In genomic region chr19:18798384-18799352, GRCh38 we compare ENCODE assay signal across 1 cellular context.
TF ChIP-seq lines count a peak whose summit lies in the region.

No MANE protein-coding gene starts in this region.

TF ChIP-seq in HepG2, 621 proteins besides CTCF, POLR2A, EP300 and RAD21 (continued from another document and continues in another):
- TF ChIP-seq NFYB (CRISPR knock-in tag; IDR thresholded peaks at IDR 0.05): no peak
- TF ChIP-seq AGO1 (IDR thresholded peaks at IDR 0.05; ENCODE audit: low read depth, low read length, poor library complexity, severe bottlenecking): no peak
- TF ChIP-seq JDP2 (CRISPR knock-in tag; IDR thresholded peaks at IDR 0.05; ENCODE audit: borderline replicate concordance): no peak
- no peak for TF ChIP-seq ZNF382 (CRISPR knock-in tag; IDR thresholded peaks at IDR 0.05; ENCODE audit: borderline replicate concordance)
- TF ChIP-seq MZF1 (CRISPR knock-in tag; IDR thresholded peaks at IDR 0.05; ENCODE audit: borderline replicate concordance): no peak
- TF ChIP-seq SYNCRIP (IDR thresholded peaks at IDR 0.05; ENCODE audit: insufficient read depth, low read depth, low read length): no peak
- peak; percentile 25; the same call in 1 of the 2 replicates for TF ChIP-seq SMC3 (IDR thresholded peaks at IDR 0.05; ENCODE audit: low read length)
- TF ChIP-seq MIER3 (CRISPR knock-in tag; IDR thresholded peaks at IDR 0.05; ENCODE audit: borderline replicate concordance): no peak
- TF ChIP-seq SMARCC2 (IDR thresholded peaks at IDR 0.05): no peak
- TF ChIP-seq SALL1 (CRISPR knock-in tag; IDR thresholded peaks at IDR 0.05): peak; percentile 33; the same call in 1 of the 2 replicates
- TF ChIP-seq FOXP1 (IDR thresholded peaks at IDR 0.05): no peak
- TF ChIP-seq FOXP1 (CRISPR knock-in tag; IDR thresholded peaks at IDR 0.05): peak; percentile 36; the same call in 1 of the 2 replicates
- TF ChIP-seq ZNF724P (CRISPR knock-in tag; IDR thresholded peaks at IDR 0.05; ENCODE audit: borderline replicate concordance): no peak
- TF ChIP-seq RAD51 (IDR thresholded peaks at IDR 0.05; ENCODE audit: borderline replicate concordance): no peak
- TF ChIP-seq ZBTB7A (CRISPR knock-in tag; IDR thresholded peaks at IDR 0.05): 0 out of 2 replicates have a peak, but pooled peaks have one; percentile 27
- no peak for TF ChIP-seq NR1H2 (CRISPR knock-in tag; IDR thresholded peaks at IDR 0.05; ENCODE audit: borderline replicate concordance, low read depth)
- no peak for TF ChIP-seq TFE3 (CRISPR knock-in tag; IDR thresholded peaks at IDR 0.05)
- no peak for TF ChIP-seq CEBPG (CRISPR knock-in tag; IDR thresholded peaks at IDR 0.05)
- no peak for TF ChIP-seq ZNF816 (CRISPR knock-in tag; IDR thresholded peaks at IDR 0.05; ENCODE audit: borderline replicate concordance)
- no peak for TF ChIP-seq SUZ12 (IDR thresholded peaks at IDR 0.05; ENCODE audit: low read depth, low read length)
- peak; percentile 35; the same call in 1 of the 2 replicates for TF ChIP-seq KDM5B (CRISPR knock-in tag; IDR thresholded peaks at IDR 0.05; ENCODE audit: borderline replicate concordance)
- TF ChIP-seq KDM1A (CRISPR knock-in tag; IDR thresholded peaks at IDR 0.05): peak; percentile 75
- no peak for TF ChIP-seq KDM5A (IDR thresholded peaks at IDR 0.05; ENCODE audit: borderline replicate concordance, low read length)
- peak; percentile 57; the same call in 1 of the 2 replicates for TF ChIP-seq HOXA3 (CRISPR knock-in tag; IDR thresholded peaks at IDR 0.05)
- no peak for TF ChIP-seq CREBL2 (CRISPR knock-in tag; IDR thresholded peaks at IDR 0.05; ENCODE audit: borderline replicate concordance)
- TF ChIP-seq ATF3 (CRISPR knock-in tag; IDR thresholded peaks at IDR 0.05): no peak
- no peak for TF ChIP-seq ATF2 (CRISPR knock-in tag; IDR thresholded peaks at IDR 0.05)
- TF ChIP-seq ZNF687 (CRISPR knock-in tag; IDR thresholded peaks at IDR 0.05): peak; percentile 72
- TF ChIP-seq GLI4 (CRISPR knock-in tag; IDR thresholded peaks at IDR 0.05; ENCODE audit: borderline replicate concordance): no peak
- no peak for TF ChIP-seq ZFP1 (CRISPR knock-in tag; IDR thresholded peaks at IDR 0.05)
- no peak for TF ChIP-seq ZNF790 (CRISPR knock-in tag; IDR thresholded peaks at IDR 0.05; ENCODE audit: borderline replicate concordance)
- no peak for TF ChIP-seq MED13 (CRISPR knock-in tag; IDR thresholded peaks at IDR 0.05)
- TF ChIP-seq MAFF (IDR thresholded peaks at IDR 0.05; ENCODE audit: low read depth, low read length): no peak
- TF ChIP-seq SIX4 (CRISPR knock-in tag; IDR thresholded peaks at IDR 0.05): no peak
- no peak for TF ChIP-seq POGK (CRISPR knock-in tag; conservative IDR thresholded peaks at IDR 0.05)
- no peak for TF ChIP-seq TIGD3 (CRISPR knock-in tag; IDR thresholded peaks at IDR 0.05; ENCODE audit: borderline replicate concordance)
- no peak for TF ChIP-seq HOXA9 (CRISPR knock-in tag; IDR thresholded peaks at IDR 0.05; ENCODE audit: borderline replicate concordance)
- TF ChIP-seq ZNF512B (CRISPR knock-in tag; IDR thresholded peaks at IDR 0.05; ENCODE audit: borderline replicate concordance): no peak
- no peak for TF ChIP-seq THYN1 (CRISPR knock-in tag; IDR thresholded peaks at IDR 0.05; ENCODE audit: borderline replicate concordance, low read depth)
- TF ChIP-seq SIN3A (IDR thresholded peaks at IDR 0.05; ENCODE audit: borderline replicate concordance, low read depth, low read length): no peak
- TF ChIP-seq CSRNP2 (CRISPR knock-in tag; conservative IDR thresholded peaks at IDR 0.05; ENCODE audit: low read depth): no peak
- no peak for TF ChIP-seq FOSL1 (CRISPR knock-in tag; IDR thresholded peaks at IDR 0.05; ENCODE audit: borderline replicate concordance)
